ENCODE assay signal across 1 cellular context in the genomic region with DNA sequence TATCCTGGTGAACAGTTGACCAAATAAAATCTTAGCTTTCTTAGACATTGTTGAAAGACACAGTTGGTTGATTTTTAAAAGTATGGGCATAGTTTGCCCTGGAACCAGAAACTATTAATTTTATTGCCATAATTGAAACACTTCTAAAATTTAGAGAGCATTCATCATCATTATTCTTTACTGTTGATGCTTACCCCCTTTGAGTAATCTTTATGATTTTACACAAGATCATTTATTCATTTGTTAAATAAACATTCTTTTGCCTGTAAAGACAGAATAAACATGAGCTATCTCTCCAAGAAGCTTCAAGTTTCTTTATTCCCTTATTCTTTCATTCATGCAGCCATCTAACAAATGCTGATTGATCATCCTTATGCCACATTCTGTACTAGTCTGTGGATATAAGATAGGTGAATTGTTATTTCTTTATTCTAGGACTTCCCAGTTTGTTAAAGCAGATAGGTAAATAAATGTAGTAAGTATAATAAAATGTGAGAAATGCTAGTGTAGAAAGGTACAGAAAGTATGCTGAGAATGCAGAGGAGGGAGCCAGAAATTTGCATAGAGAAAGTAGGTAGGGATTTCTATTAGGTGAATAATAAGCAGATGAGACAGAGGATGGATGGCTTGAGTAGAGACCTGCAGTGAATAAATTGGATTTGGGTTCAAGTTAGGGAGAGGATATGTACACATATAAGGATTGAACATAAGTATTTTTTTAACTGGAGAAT.
TF ChIP-seq lines count a peak whose summit lies in the region.

No MANE protein-coding gene starts in this region.

TF ChIP-seq in GM23338, 12 proteins besides CTCF, POLR2A, EP300 and RAD21 (continued from another document):
- TF ChIP-seq ZNF462 (CRISPR knock-in tag; IDR thresholded peaks at IDR 0.05) (no peak), NANOG (IDR thresholded peaks at IDR 0.05; ENCODE audit: borderline replicate concordance) (no peak), STAT1 (IDR thresholded peaks at IDR 0.05; ENCODE audit: unreplicated experiment) (no peak), ZNF114 (CRISPR knock-in tag; IDR thresholded peaks at IDR 0.05) (no peak), EZH2 (IDR thresholded peaks at IDR 0.05; ENCODE audit: low read depth, unreplicated experiment) (no peak), CREB1 (CRISPR knock-in tag; IDR thresholded peaks at IDR 0.05; ENCODE audit: low read depth) (no peak), REST (IDR thresholded peaks at IDR 0.05; ENCODE audit: unreplicated experiment) (no peak)
